Comparison of ENCODE assay signal across 8 cellular contexts in genomic region chr19:41376241-41376997, GRCh38. TPM values are rescaled to one million over a fixed set of nuclear protein-coding genes. Genes with fewer than 3 reads are reported as not detected.
DNase-seq lines count a peak whose midpoint lies in the region; ATAC-seq and TF ChIP-seq lines count a peak whose summit lies in the region.

Gene TMEM91 (plus strand): TSS chr19:41376533. CDS start chr19:41378310, 1,777 bp downstream.

- H3K27ac ChIP-seq in SK-N-SH (ENCODE audit: low read depth in 2 of 2, low read length in 1 of 2) (no peak within 1 kb of the TSS), endodermal cell (ENCODE audit: low read depth, low read length) (no peak within 1 kb of the TSS), mucosa of rectum (ENCODE audit: low read depth in 2 of 2, low read length in 2 of 2) (peak within 1 kb of the TSS in 1 of 2 donors; percentile 43), aorta (ENCODE audit: low read depth in 1 of 2, low read length in 2 of 2) (peak within 1 kb of the TSS in 1 of 2 donors; percentile 62), substantia nigra (ENCODE audit: low read depth, low read length, poor library complexity, severe bottlenecking) (no peak within 1 kb of the TSS)

- TF ChIP-seq CTCF in GM12864 (IDR thresholded peaks at IDR 0.05; ENCODE audit: low read depth, low read length, missing control alignments) (no peak), SK-N-SH (IDR thresholded peaks at IDR 0.05) (no peak), endodermal cell (conservative IDR thresholded peaks at IDR 0.05) (no peak)

- H2AFZ ChIP-seq in SK-N-SH (ENCODE audit: low read depth) = no peak within 1 kb of the TSS

- H3K9me3 ChIP-seq in SK-N-SH (no peaks in the 10 kb centered on the region), endodermal cell (ENCODE audit: control insufficient read depth, low read length) (no peaks in the 10 kb centered on the region), mucosa of rectum (ENCODE audit: control insufficient read depth in 2 of 2, low read length in 2 of 2) (no peaks in the 10 kb centered on the region), aorta (ENCODE audit: control insufficient read depth, low read length) (no peaks in the 10 kb centered on the region)

- H3K27ac Mint-ChIP-seq in endodermal cell = peak within 1 kb of the TSS; percentile 85

- H3K4me1 ChIP-seq in SK-N-SH (ENCODE audit: control insufficient read depth in 1 of 2, insufficient read depth in 2 of 2, low read depth in 1 of 2, low read length in 1 of 2) (peaks cover 6 to 11% of the 10 kb centered on the region in 2 experiments; a peak in 3 of 4 replicates), endodermal cell (ENCODE audit: control insufficient read depth, insufficient read depth, low read length) (no peaks in the 10 kb centered on the region), mucosa of rectum (ENCODE audit: control insufficient read depth in 2 of 2, insufficient read depth in 2 of 2, low read length in 2 of 2) (peaks cover 6 to 8% of the 10 kb centered on the region in 2 donors), aorta (ENCODE audit: control insufficient read depth in 1 of 2, insufficient read depth in 2 of 2, low read length in 2 of 2) (no peaks in the 10 kb centered on the region)

- peak within 1 kb of the TSS; percentile 56 for H3K4me3 ChIP-seq in GM12864 (ENCODE audit: low read depth, low read length)
- H3K4me3 ChIP-seq in SK-N-SH (ENCODE audit: low read depth in 2 of 2, low read length in 1 of 2) = peak within 1 kb of the TSS in 1 of 2 experiments; percentile 34; a peak in 2 of 4 replicates
- peak within 1 kb of the TSS; percentile 81 for H3K4me3 ChIP-seq in endodermal cell (ENCODE audit: low read length)
- H3K4me3 ChIP-seq in mucosa of rectum (ENCODE audit: low read length in 2 of 2) = peak within 1 kb of the TSS; percentile 52 to 63
- peak within 1 kb of the TSS; percentile 2 to 43 for H3K4me3 ChIP-seq in aorta (ENCODE audit: low read length in 2 of 2)

- 34% methylated on average over 43 of the region's 47 CpGs for WGBS in SK-N-SH (ENCODE audit: low lambda C conversion rate)
- WGBS in endodermal cell (ENCODE audit: insufficient coverage in 1 of 2, insufficient read length in 1 of 2), 2 experiments = 2 to 11% methylated on average over 14 to 47 of the region's 47 CpGs
- 2% methylated on average over 43 to 47 of the region's 47 CpGs for WGBS in aorta, 2 donors

- peaks cover 10% of the 10 kb centered on the region for H3K4me1 Mint-ChIP-seq in endodermal cell

- peaks cover 15% of the 10 kb centered on the region; the same call in 1 of the 2 replicates for H3K79me2 ChIP-seq in SK-N-SH (ENCODE audit: insufficient read depth)

- ATAC-seq in aorta (ENCODE audit: low FRiP score) (peak; percentile 76), GM19395 (IDR thresholded peaks at IDR 0.05; ENCODE audit: unreplicated experiment) (no peak), HG03460 (IDR thresholded peaks at IDR 0.05; ENCODE audit: unreplicated experiment) (no peak)

- H3K9me3 Mint-ChIP-seq in endodermal cell = no peaks in the 10 kb centered on the region

- H3K9ac ChIP-seq in SK-N-SH (no peak within 1 kb of the TSS), endodermal cell (ENCODE audit: extremely low read depth, low read length, poor library complexity, severe bottlenecking) (peak within 1 kb of the TSS; percentile 62), mucosa of rectum (ENCODE audit: low read depth in 1 of 2, low read length in 2 of 2) (peak within 1 kb of the TSS; percentile 52 to 60)

- H3K36me3 ChIP-seq in SK-N-SH (replicated peaks in 1 of 2; ENCODE audit: control insufficient read depth in 1 of 2, insufficient read depth in 2 of 2, low read length in 1 of 2) (no peaks in the 10 kb centered on the region), endodermal cell (ENCODE audit: control insufficient read depth, insufficient read depth, low read length) (no peaks in the 10 kb centered on the region), mucosa of rectum (ENCODE audit: control insufficient read depth in 2 of 2, insufficient read depth in 2 of 2, low read length in 2 of 2) (no peaks in the 10 kb centered on the region), aorta (ENCODE audit: control insufficient read depth in 1 of 2, insufficient read depth in 2 of 2, low read length in 1 of 2) (no peaks in the 10 kb centered on the region)

- H3K9me2 ChIP-seq in SK-N-SH = no peaks in the 10 kb centered on the region

- H3K27me3 ChIP-seq in SK-N-SH (ENCODE audit: insufficient read depth) = no peaks in the 10 kb centered on the region
- no peaks in the 10 kb centered on the region for H3K27me3 ChIP-seq in endodermal cell (ENCODE audit: control insufficient read depth, insufficient read depth, low read length, poor library complexity, severe bottlenecking)
- no peaks in the 10 kb centered on the region for H3K27me3 ChIP-seq in mucosa of rectum (ENCODE audit: control insufficient read depth in 2 of 2, insufficient read depth in 2 of 2, low read length in 2 of 2)
- no peaks in the 10 kb centered on the region for H3K27me3 ChIP-seq in aorta (ENCODE audit: control insufficient read depth in 1 of 2, insufficient read depth in 2 of 2, low read length in 1 of 2)

- CTCF ChIA-PET in SK-N-SH (lab: Yijun Ruan, JAX) = interaction anchor here (0.7 kb wide), 1 partner anchor 24 kb away, joined by 3 read pairs; no protein-coding TSS in a partner anchor

- intact Hi-C loops in aorta (cut with DNase I) = no loop called here

- peaks cover 15% of the 10 kb centered on the region; the same call in 1 of the 2 replicates for H4K20me1 ChIP-seq in SK-N-SH (ENCODE audit: insufficient read depth)

- DNase-seq in GM12864 (ENCODE audit: low read depth) = no peak
- peak; percentile 75 for DNase-seq in SK-N-SH
- peak; percentile 89 for DNase-seq in endodermal cell
- DNase-seq in aorta = peak; percentile 64 to 84
- no peak for DNase-seq in substantia nigra (lab: John Stamatoyannopoulos, UW)

- TF ChIP-seq RAD21 in SK-N-SH (IDR thresholded peaks at IDR 0.05; ENCODE audit: low read length) = no peak

- H3K36me3 Mint-ChIP-seq in endodermal cell (ENCODE audit: low read depth) = peaks cover 5% of the 10 kb centered on the region

- H3K4me2 ChIP-seq in SK-N-SH = no peak within 1 kb of the TSS

- H3K27me3 Mint-ChIP-seq in endodermal cell (ENCODE audit: insufficient read depth) = peaks cover 5% of the 10 kb centered on the region

- no peak for TF ChIP-seq EP300 in SK-N-SH (IDR thresholded peaks at IDR 0.05; ENCODE audit: borderline replicate concordance in 1 of 2, low read depth in 1 of 2, low read length in 1 of 2)

- peaks cover 32% of the 10 kb centered on the region for H3F3A ChIP-seq in SK-N-SH (replicated peaks; ENCODE audit: insufficient read depth)

- H3K4me3 Mint-ChIP-seq in endodermal cell = peak within 1 kb of the TSS; percentile 69

- POLR2A ChIA-PET in SK-N-SH (lab: Yijun Ruan, JAX) = no interaction called here

TF ChIP-seq in SK-N-SH, 30 proteins besides CTCF, POLR2A, EP300 and RAD21 (continues in another document):
- TF ChIP-seq TCF12 (IDR thresholded peaks at IDR 0.05) (no peak), MXI1 (IDR thresholded peaks at IDR 0.05; ENCODE audit: low read depth, low read length) (no peak), YY1 (IDR thresholded peaks at IDR 0.05; ENCODE audit: low read depth) (no peak), REST (IDR thresholded peaks at IDR 0.05; ENCODE audit: low read depth, low read length) (no peak), SMC3 (IDR thresholded peaks at IDR 0.05; ENCODE audit: low read depth, low read length) (no peak), SIN3A (IDR thresholded peaks at IDR 0.05; ENCODE audit: borderline replicate concordance, low read depth, low read length) (no peak), TEAD4 (IDR thresholded peaks at IDR 0.05; ENCODE audit: borderline replicate concordance, insufficient read depth) (no peak), GABPA (IDR thresholded peaks at IDR 0.05; ENCODE audit: low read depth) (no peak), RCOR1 (IDR thresholded peaks at IDR 0.05; ENCODE audit: low read length) (no peak), JUND (IDR thresholded peaks at IDR 0.05) (no peak)
- TF ChIP-seq, protein P1, sequence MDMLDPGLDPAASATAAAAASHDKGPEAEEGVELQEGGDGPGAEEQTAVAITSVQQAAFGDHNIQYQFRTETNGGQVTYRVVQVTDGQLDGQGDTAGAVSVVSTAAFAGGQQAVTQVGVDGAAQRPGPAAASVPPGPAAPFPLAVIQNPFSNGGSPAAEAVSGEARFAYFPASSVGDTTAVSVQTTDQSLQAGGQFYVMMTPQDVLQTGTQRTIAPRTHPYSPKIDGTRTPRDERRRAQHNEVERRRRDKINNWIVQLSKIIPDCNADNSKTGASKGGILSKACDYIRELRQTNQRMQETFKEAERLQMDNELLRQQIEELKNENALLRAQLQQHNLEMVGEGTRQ (IDR thresholded peaks at IDR 0.05; ENCODE audit: borderline replicate concordance, low read depth, low read length) = no peak

RNA-seq across cellular contexts. Expression of gene TMEM91, which starts in this region (rescaled TPM):
- polyA plus RNA-seq in SK-N-SH (2012; rRNA removed) (5.1 and 5.7 TPM in 2 replicates), aorta (10 to 100 TPM in 1 of 2 donors, 1 to 10 TPM in 1; 8.9 to 55.8 TPM)
- polyA plus RNA-seq in SK-N-SH (2012; cell fraction: cytosol; rRNA removed) = 0.85 and 1.0 TPM in 2 replicates
- 36.4 and 58.3 TPM in 2 replicates for polyA plus RNA-seq in SK-N-SH (2012; cell fraction: nucleus; rRNA removed)
- total RNA-seq in endodermal cell (10 to 100 TPM in 1 of 2 donors, 1 to 10 TPM in 1; 5.7 to 16.5 TPM), aorta (10 to 100 TPM in 1 of 2 donors, 1 to 10 TPM in 1; 9.5 to 28.2 TPM)
- polyA plus RNA-seq in endodermal cell (2013, experiment 1 of 2) = 8.9 TPM
- 10.4 TPM for polyA plus RNA-seq in endodermal cell (2013, experiment 2 of 2)

Comparison
In these comparisons a context has a peak if more than half of its experiments do, and no peak if none do; other contexts are left out.
1. DNase-seq: peak in SK-N-SH (single experiment), endodermal cell (single experiment) and aorta (2 of 2); none in GM12864 (single experiment) and substantia nigra (0 of 49).